20 cellular contexts compared by ENCODE assay signal in genomic region chr11:104352036-104352435, GRCh38.
"Had no signal": no experiment of that assay in that cellular context is flagged by ENCODE, and none has a peak within 500 bp of the region (broad histone marks: within the 10 kb centered on the region; RNA-seq: fewer than 3 reads in every experiment).

No MANE protein-coding gene starts in this region.

- H3K27ac ChIP-seq: spleen, transverse colon had no signal

- H3K27ac Mint-ChIP-seq: activated naive CD4-positive, alpha-beta T cell treated with anti-CD3 and anti-CD28 coated beads, Interleukin-2, amount 10 ng/mL, durations not matched to agents 7 days and 5 days; activated T-helper 2 cell treated with anti-CD3 and anti-CD28 coated beads, Interferon-gamma antibody, Interleukin-2, Interleukin-4, amounts not matched to agents 10 μg/mL and 5 μg/mL and 100 μg/mL, durations not matched to agents 14 hours and 24 hours and 36 hours; nephron; progenitor cell of endocrine pancreas; stimulated activated naive B cell treated with anti-CD40 and anti-IgM and Interleukin-4, amounts not matched to agents 10 μg/mL and 1 μg/mL and 100 μg/mL, for 72 hours; T-helper 1 cell treated with Interleukin-12 subunit alpha and Interleukin-12 subunit beta and Interleukin-4 antibody, amounts not matched to agents 30 μg/mL and 1 μg/mL, for 36 hours; WTC11 had no signal

- ATAC-seq: left lobe of liver, sciatic nerve, WTC11 had no signal

- H3K4me1 Mint-ChIP-seq: activated naive CD4-positive, alpha-beta T cell treated with anti-CD3 and anti-CD28 coated beads, Interleukin-2, amount 10 ng/mL, durations not matched to agents 7 days and 5 days; nephron; stimulated activated naive B cell treated with anti-CD40 and anti-IgM and Interleukin-4, amounts not matched to agents 10 μg/mL and 1 μg/mL and 100 μg/mL, for 72 hours; WTC11 had no signal

- H3K4me3 Mint-ChIP-seq: activated naive CD4-positive, alpha-beta T cell treated with anti-CD3 and anti-CD28 coated beads, Interleukin-2, amount 10 ng/mL, durations not matched to agents 7 days and 5 days; nephron; stimulated activated naive B cell treated with anti-CD40 and anti-IgM and Interleukin-4, amounts not matched to agents 10 μg/mL and 1 μg/mL and 100 μg/mL, for 72 hours; T-helper 1 cell treated with Interleukin-12 subunit alpha and Interleukin-12 subunit beta and Interleukin-4 antibody, amounts not matched to agents 30 μg/mL and 1 μg/mL, for 36 hours; WTC11 had no signal

- H3K36me3 Mint-ChIP-seq: activated naive CD4-positive, alpha-beta T cell treated with anti-CD3 and anti-CD28 coated beads, Interleukin-2, amount 10 ng/mL, durations not matched to agents 7 days and 5 days had no signal

- DNase-seq: activated CD4-positive, alpha-beta T cell treated with anti-CD3 and anti-CD28 coated beads for 48 hours; activated CD8-positive, alpha-beta memory T cell treated with anti-CD3 and anti-CD28 coated beads for 24 hours; activated naive CD4-positive, alpha-beta T cell treated with anti-CD3 and anti-CD28 coated beads, Interleukin-2, amount 10 ng/mL, durations not matched to agents 7 days and 5 days; central memory CD4-positive, alpha-beta T cell; cortex of kidney; effector memory CD4-positive, alpha-beta T cell; mesenchymal stem cell; occipital lobe; spleen; stimulated activated CD4-positive, alpha-beta T cell treated with anti-CD3 and anti-CD28 coated beads, Interleukin-1b, Interleukin-23, amount 100 ng/mL, for 48 hours; stimulated activated naive B cell treated with anti-CD40 and anti-IgM and Interleukin-4, amounts not matched to agents 10 μg/mL and 1 μg/mL and 100 μg/mL, for 72 hours; substantia nigra; transverse colon had no signal

- H3K27me3 Mint-ChIP-seq: activated naive CD4-positive, alpha-beta T cell treated with anti-CD3 and anti-CD28 coated beads, Interleukin-2, amount 10 ng/mL, durations not matched to agents 7 days and 5 days; progenitor cell of endocrine pancreas; stimulated activated naive B cell treated with anti-CD40 and anti-IgM and Interleukin-4, amounts not matched to agents 10 μg/mL and 1 μg/mL and 100 μg/mL, for 72 hours had no signal
